ENCODE assay signal across 32 cellular contexts in the genomic region with DNA sequence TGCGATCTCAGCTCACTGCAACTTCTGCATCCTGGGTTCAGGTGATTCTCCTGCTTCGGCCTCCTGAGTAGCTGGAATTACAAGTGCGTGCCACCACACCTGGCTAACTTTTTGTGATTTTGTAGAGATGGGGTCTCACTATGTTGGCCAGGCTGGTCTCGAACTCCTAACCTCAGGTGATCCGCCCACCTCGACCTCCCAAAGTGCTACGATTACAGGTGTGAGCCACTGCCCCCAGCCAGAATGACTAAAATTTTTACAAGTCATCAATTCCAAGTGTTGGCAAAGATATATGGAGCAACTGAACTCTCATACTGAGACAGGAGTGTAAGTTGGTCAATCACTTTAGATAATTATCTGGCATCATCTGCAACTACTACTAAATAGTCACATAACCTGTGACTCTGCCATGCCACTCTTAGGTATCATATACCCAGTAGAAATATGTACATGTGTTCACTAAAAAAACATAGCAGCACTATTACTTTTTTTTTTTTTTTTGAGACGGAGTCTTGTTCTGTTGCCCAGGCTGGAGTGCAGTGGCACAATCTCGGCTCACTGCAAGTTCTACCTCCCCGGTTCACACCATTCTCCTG. TPM values are rescaled to one million over a fixed set of nuclear protein-coding genes. Genes with fewer than 3 reads are reported as not detected.
DNase-seq lines count a peak whose midpoint lies in the region; ATAC-seq, FAIRE-seq and TF ChIP-seq lines count a peak whose summit lies in the region.
"Had no signal": no experiment of that assay in that cellular context is flagged by ENCODE, and none has a peak within 500 bp of the region (broad histone marks: within the 10 kb centered on the region; RNA-seq: fewer than 3 reads in every experiment).

No MANE protein-coding gene starts in this region.

- H3K9me1 ChIP-seq in K562 (ENCODE audit: control insufficient read depth, insufficient read depth, low read length): no peaks in the 10 kb centered on the region

- ATAC-seq in K562 (no peak), left lobe of liver (no peak)
- ATAC-seq in stimulated activated naive B cell treated with anti-CD40 and anti-IgM and Interleukin-4, amounts not matched to agents 10 μg/mL and 1 μg/mL and 100 μg/mL, for 72 hours (replicated peaks): no peak
- ATAC-seq: Panc1 had no signal

- H3K4me3 Mint-ChIP-seq in activated naive CD8-positive, alpha-beta T cell: peak overlapping the region; percentile 15
- no peak overlapping the region for H3K4me3 Mint-ChIP-seq in activated naive CD8-positive, alpha-beta T cell treated with anti-CD3 and anti-CD28 coated beads for 36 hours
- H3K4me3 Mint-ChIP-seq in stimulated activated naive B cell treated with anti-CD40 and anti-IgM and Interleukin-4, amounts not matched to agents 10 μg/mL and 1 μg/mL and 100 μg/mL, for 72 hours: no peak overlapping the region

- H3K4me3 ChIP-seq in HEK293 (ENCODE audit: low read depth, low read length): no peak overlapping the region
- H3K4me3 ChIP-seq in K562: no peak overlapping the region
- H3K4me3 ChIP-seq in osteoblast (ENCODE audit: insufficient read depth, low read length): no peak overlapping the region

- FAIRE-seq in K562 (lab: Jason Lieb, UNC): no peak
- FAIRE-seq: GM18507, H54, HTR-8/SVneo had no signal

- no peaks in the 10 kb centered on the region for H3K4me1 ChIP-seq in HEK293 (ENCODE audit: control insufficient read depth, insufficient read depth, low read length)
- peaks cover 14 to 48% of the 10 kb centered on the region in 2 experiments; a peak in 4 of 5 replicates for H3K4me1 ChIP-seq in K562 (replicated peaks in 1 of 2; ENCODE audit: control insufficient read depth in 2 of 2, insufficient read depth in 2 of 2, low read length in 2 of 2)
- peaks cover 24% of the 10 kb centered on the region for H3K4me1 ChIP-seq in osteoblast (ENCODE audit: insufficient read depth, low read length)
- H3K4me1 ChIP-seq: BE2C had no signal

- no peaks in the 10 kb centered on the region for H3K9me3 Mint-ChIP-seq in activated naive CD8-positive, alpha-beta T cell (ENCODE audit: low read depth)
- H3K9me3 Mint-ChIP-seq in activated naive CD8-positive, alpha-beta T cell treated with anti-CD3 and anti-CD28 coated beads for 36 hours: no peaks in the 10 kb centered on the region
- no peaks in the 10 kb centered on the region for H3K9me3 Mint-ChIP-seq in stimulated activated naive B cell treated with anti-CD40 and anti-IgM and Interleukin-4, amounts not matched to agents 10 μg/mL and 1 μg/mL and 100 μg/mL, for 72 hours

- H3K79me2 ChIP-seq in K562 (ENCODE audit: control insufficient read depth, insufficient read depth, low read length) (peaks cover 47% of the 10 kb centered on the region), osteoblast (ENCODE audit: insufficient read depth, low read length) (peaks cover 66% of the 10 kb centered on the region)

- H3K27me3 ChIP-seq in K562 (ENCODE audit: control insufficient read depth in 2 of 2, insufficient read depth in 2 of 2, low read length in 2 of 2) (no peaks in the 10 kb centered on the region), osteoblast (ENCODE audit: insufficient read depth, low read length) (no peaks in the 10 kb centered on the region)
- H3K27me3 ChIP-seq: BE2C had no signal

- H2AFZ ChIP-seq in K562 (ENCODE audit: low read depth, low read length): no peak overlapping the region
- H2AFZ ChIP-seq in osteoblast (ENCODE audit: low read length): no peak overlapping the region

- no peaks in the 10 kb centered on the region for H3K27me3 Mint-ChIP-seq in activated naive CD8-positive, alpha-beta T cell
- H3K27me3 Mint-ChIP-seq in activated naive CD8-positive, alpha-beta T cell treated with anti-CD3 and anti-CD28 coated beads for 36 hours: no peaks in the 10 kb centered on the region
- H3K27me3 Mint-ChIP-seq in stimulated activated naive B cell treated with anti-CD40 and anti-IgM and Interleukin-4, amounts not matched to agents 10 μg/mL and 1 μg/mL and 100 μg/mL, for 72 hours: no peaks in the 10 kb centered on the region

- H3K4me2 ChIP-seq in K562 (ENCODE audit: insufficient read depth, low read length) (no peak overlapping the region), osteoblast (ENCODE audit: insufficient read depth, low read length) (no peak overlapping the region)
- H3K4me2 ChIP-seq: KMS-11 had no signal

- WGBS in K562 (ENCODE audit: insufficient coverage, low coverage, missing lambda C conversion rate): over 99% methylated on average over 8 of the region's 10 CpGs

- TF ChIP-seq CTCF in HEK293 (tag by site-specific recombination; IDR thresholded peaks at IDR 0.05): no peak
- no peak for TF ChIP-seq CTCF in K562 (IDR thresholded peaks at IDR 0.05 in 2 of 3, conservative IDR thresholded peaks at IDR 0.05 in 1 of 3; ENCODE audit: insufficient read depth in 2 of 3, low read depth in 1 of 3, low read length in 3 of 3)
- no peak for TF ChIP-seq CTCF in osteoblast (IDR thresholded peaks at IDR 0.05; ENCODE audit: extremely low read depth, low read depth, low read length)

- H3K27ac ChIP-seq in HEK293 (ENCODE audit: extremely low read depth, low read depth, low read length) (no peak overlapping the region), K562 (ENCODE audit: extremely low read depth, low read depth, low read length) (no peak overlapping the region), osteoblast (ENCODE audit: low read depth, low read length) (no peak overlapping the region)
- H3K27ac ChIP-seq: KMS-11 had no signal

- no peak overlapping the region for H3K9ac ChIP-seq in K562 (ENCODE audit: insufficient read depth in 1 of 2, low read depth in 2 of 2, low read length in 2 of 2)
- H3K9ac ChIP-seq: KMS-11, SK-N-SH had no signal

- peaks cover 18 to 54% of the 10 kb centered on the region in 2 experiments; a peak in 2 of 3 replicates for H3K36me3 ChIP-seq in HEK293 (ENCODE audit: control insufficient read depth in 2 of 2, insufficient read depth in 1 of 2, low read length in 2 of 2)
- H3K36me3 ChIP-seq in K562 (ENCODE audit: control insufficient read depth, insufficient read depth, low read length): peaks cover 61% of the 10 kb centered on the region
- H3K36me3 ChIP-seq in osteoblast (ENCODE audit: insufficient read depth, low read length): peaks cover 44% of the 10 kb centered on the region

- intact Hi-C loops in K562 (cut with micrococcal nuclease): no loop called here

- 0 out of 2 replicates have a peak, but pooled peaks have one; percentile 10 for TF ChIP-seq POLR2A in K562 (conservative IDR thresholded peaks at IDR 0.05)

- H4K20me1 ChIP-seq in K562 (replicated peaks; ENCODE audit: control insufficient read depth, insufficient read depth, low read length) (no peaks in the 10 kb centered on the region), osteoblast (ENCODE audit: insufficient read depth, low read length) (peaks cover 13% of the 10 kb centered on the region)

- TF ChIP-seq EP300 in K562 (IDR thresholded peaks at IDR 0.05; ENCODE audit: low read length): no peak

- H3K9me3 ChIP-seq in HEK293 (ENCODE audit: control insufficient read depth, insufficient read depth, low read depth, low read length) (no peaks in the 10 kb centered on the region), K562 (replicated peaks; ENCODE audit: control insufficient read depth, insufficient read depth, low read depth, low read length) (no peaks in the 10 kb centered on the region), osteoblast (ENCODE audit: low read depth, low read length) (no peaks in the 10 kb centered on the region)
- H3K9me3 ChIP-seq: BE2C, SK-N-SH had no signal

- H3K4me1 Mint-ChIP-seq in activated naive CD8-positive, alpha-beta T cell (ENCODE audit: low read depth): peaks cover 46% of the 10 kb centered on the region
- peaks cover 31% of the 10 kb centered on the region for H3K4me1 Mint-ChIP-seq in activated naive CD8-positive, alpha-beta T cell treated with anti-CD3 and anti-CD28 coated beads for 36 hours
- peaks cover 38 to 49% of the 10 kb centered on the region in 2 donors for H3K4me1 Mint-ChIP-seq in stimulated activated naive B cell treated with anti-CD40 and anti-IgM and Interleukin-4, amounts not matched to agents 10 μg/mL and 1 μg/mL and 100 μg/mL, for 72 hours

- in situ Hi-C loops in K562 (cut with MboI): no loop called here

- POLR2A ChIA-PET in HEK293 (lab: Yijun Ruan, JAX) (interaction anchor here (0.7 kb wide), 1 partner anchor 187 kb away, joined by 4 read pairs; no protein-coding TSS in a partner anchor), K562 (lab: Yijun Ruan, JAX) (interaction anchor here (0.6 to 0.8 kb wide), 3 partner anchors 11 to 218 kb away, joined by 3 to 4 read pairs (median 3); no protein-coding TSS in a partner anchor)

- CTCF ChIA-PET in HEK293 (lab: Yijun Ruan, JAX) (no interaction called here), K562 (lab: Yijun Ruan, JAX; ENCODE audit: low intra/inter-chr PET ratio) (no interaction called here)

- peaks cover 16% of the 10 kb centered on the region for H3K36me3 Mint-ChIP-seq in activated naive CD8-positive, alpha-beta T cell
- peaks cover 48% of the 10 kb centered on the region for H3K36me3 Mint-ChIP-seq in activated naive CD8-positive, alpha-beta T cell treated with anti-CD3 and anti-CD28 coated beads for 36 hours
- peaks cover 36 to 49% of the 10 kb centered on the region in 2 donors for H3K36me3 Mint-ChIP-seq in stimulated activated naive B cell treated with anti-CD40 and anti-IgM and Interleukin-4, amounts not matched to agents 10 μg/mL and 1 μg/mL and 100 μg/mL, for 72 hours

- H3K27ac Mint-ChIP-seq in activated naive CD8-positive, alpha-beta T cell: no peak overlapping the region
- no peak overlapping the region for H3K27ac Mint-ChIP-seq in activated naive CD8-positive, alpha-beta T cell treated with anti-CD3 and anti-CD28 coated beads for 36 hours
- no peak overlapping the region for H3K27ac Mint-ChIP-seq in stimulated activated naive B cell treated with anti-CD40 and anti-IgM and Interleukin-4, amounts not matched to agents 10 μg/mL and 1 μg/mL and 100 μg/mL, for 72 hours

- no peak for DNase-seq in activated naive CD8-positive, alpha-beta T cell treated with anti-CD3 and anti-CD28 coated beads for 36 hours
- DNase-seq in K562 (ENCODE audit: extremely low read depth in 1 of 4, low spot score in 3 of 4) (no peak), osteoblast (ENCODE audit: insufficient read length, low spot score, missing footprints) (peak; percentile 72), globus pallidus (ENCODE audit: low spot score) (no peak), left lobe of liver (ENCODE audit: low spot score) (no peak)
- no peak for DNase-seq in stimulated activated naive B cell treated with anti-CD40 and anti-IgM and Interleukin-4, amounts not matched to agents 10 μg/mL and 1 μg/mL and 100 μg/mL, for 72 hours
- DNase-seq: 8988T, ACHN, BE2C, COR-L47, DMS53, MM.1S, NCI-H1048, NCI-H1417, NCI-H1694 treated with DMSO at 0.1 percent for 48 hours, NCI-H2081, NCI-H2171, NCI-H226, NCI-H510A, NCI-H69, SIG-M5, SK-N-SH had no signal

- TF ChIP-seq RAD21 in K562 (CRISPR knock-in tag; conservative IDR thresholded peaks at IDR 0.05 in 1 of 2, IDR thresholded peaks at IDR 0.05 in 1 of 2): no peak

- BruUV-seq in K562 (replicated peaks; lab: Mats Ljungman, UMichigan): no TSS peak

RNA-seq across cellular contexts. Expression of a gene that starts 3.0 kb away (rescaled TPM):
- 100 to 1,000 TPM; 172 to 179 TPM for total RNA-seq in activated naive CD8-positive, alpha-beta T cell treated with anti-CD3 and anti-CD28 coated beads for 36 hours
- 22.6 and 68.4 TPM in 2 replicates for total RNA-seq in K562 (2011; cell fraction: chromatin; rRNA removed; ENCODE audit: low replicate concordance)
- total RNA-seq in K562 (2011; cell fraction: nucleolus; rRNA removed): 89.9 and 93.2 TPM in 2 replicates
- 54.0 and 63.2 TPM in 2 replicates for total RNA-seq in K562 (2011; cell fraction: nucleoplasm; rRNA removed)
- total RNA-seq in K562 (2014; rRNA removed) (200 and 244 TPM in 2 replicates), K562 (2014; rRNA removed; fragmentation: Illumina TruSeq; extraction: Trizol) (132 and 180 TPM in 2 replicates), K562 (2015; rRNA removed; fragmentation: Illumina TruSeq; extraction: Trizol) (179 and 180 TPM in 2 replicates), K562 (2021) (229 and 249 TPM in 2 replicates), osteoblast (109 and 121 TPM in 2 replicates), left lobe of liver (80.2 TPM)
- polyA plus RNA-seq in K562 (2011; rRNA removed) (165 and 190 TPM in 2 replicates), K562 (2014; fragmentation: Illumina TruSeq; extraction: Trizol) (247 and 288 TPM in 2 replicates), K562 (2014; fragmentation: Nextera tagmentation; extraction: Ambion mirVana) (100 to 1,000 TPM; 807 to 832 TPM), K562 (2014; rRNA removed) (230 and 241 TPM in 2 replicates)
- 339 and 577 TPM in 2 replicates for polyA plus RNA-seq in K562 (2011; cell fraction: cytosol; rRNA removed)
- 164 and 201 TPM in 2 replicates for polyA plus RNA-seq in K562 (2011; cell fraction: nucleus; rRNA removed)
- 165 and 193 TPM in 2 replicates for polyA plus RNA-seq in K562 (2012)
- polyA minus RNA-seq in K562 (2011; rRNA and poly(A)+ RNA removed): 99.7 and 134 TPM in 2 replicates
- polyA minus RNA-seq in K562 (2011; cell fraction: cytosol; rRNA and poly(A)+ RNA removed): 80.7 and 88.0 TPM in 2 replicates
- 28.8 and 42.4 TPM in 2 replicates for polyA minus RNA-seq in K562 (2011; cell fraction: nucleus; rRNA and poly(A)+ RNA removed)

RNA-seq across cellular contexts. Expression of a gene that starts 3.7 kb away (rescaled TPM):
- 10 to 100 TPM; 27.2 to 27.4 TPM for total RNA-seq in activated naive CD8-positive, alpha-beta T cell treated with anti-CD3 and anti-CD28 coated beads for 36 hours
- total RNA-seq in K562 (2011; cell fraction: chromatin; rRNA removed; ENCODE audit: low replicate concordance): 26.2 and 52.1 TPM in 2 replicates
- 35.3 and 46.4 TPM in 2 replicates for total RNA-seq in K562 (2011; cell fraction: nucleolus; rRNA removed)
- total RNA-seq in K562 (2011; cell fraction: nucleoplasm; rRNA removed): 35.9 and 37.4 TPM in 2 replicates
- total RNA-seq in K562 (2014; rRNA removed): 11.4 and 16.0 TPM in 2 replicates
- total RNA-seq in K562 (2014; rRNA removed; fragmentation: Illumina TruSeq; extraction: Trizol): 3.8 and 5.6 TPM in 2 replicates
- total RNA-seq in K562 (2015; rRNA removed; fragmentation: Illumina TruSeq; extraction: Trizol): 10.4 and 12.6 TPM in 2 replicates
- 38.6 and 41.5 TPM in 2 replicates for total RNA-seq in K562 (2021)
- polyA plus RNA-seq in K562 (2011; rRNA removed): 13.1 and 16.3 TPM in 2 replicates
- 22.7 and 39.5 TPM in 2 replicates for polyA plus RNA-seq in K562 (2011; cell fraction: cytosol; rRNA removed)
- polyA plus RNA-seq in K562 (2011; cell fraction: nucleus; rRNA removed): 37.9 and 58.3 TPM in 2 replicates
- polyA plus RNA-seq in K562 (2012): 23.8 and 45.8 TPM in 2 replicates
- 18.8 and 25.0 TPM in 2 replicates for polyA plus RNA-seq in K562 (2014; fragmentation: Illumina TruSeq; extraction: Trizol)
- 1 to 10 TPM in 1 of 2 experiments, under 1 TPM in 1; 0.92 to 1.6 TPM for polyA plus RNA-seq in K562 (2014; fragmentation: Nextera tagmentation; extraction: Ambion mirVana)
- polyA plus RNA-seq in K562 (2014; rRNA removed): 26.5 and 33.5 TPM in 2 replicates
- polyA minus RNA-seq in K562 (2011; rRNA and poly(A)+ RNA removed): 5.0 and 6.8 TPM in 2 replicates
- polyA minus RNA-seq in K562 (2011; cell fraction: cytosol; rRNA and poly(A)+ RNA removed): 16.2 and 26.1 TPM in 2 replicates
- 20.1 and 29.2 TPM in 2 replicates for polyA minus RNA-seq in K562 (2011; cell fraction: nucleus; rRNA and poly(A)+ RNA removed)
- 22.1 and 30.9 TPM in 2 replicates for total RNA-seq in osteoblast
- 27.3 TPM for total RNA-seq in left lobe of liver

RNA-seq across cellular contexts. Expression of a gene that starts 10.6 kb away (rescaled TPM):
- not detected for total RNA-seq in activated naive CD8-positive, alpha-beta T cell treated with anti-CD3 and anti-CD28 coated beads for 36 hours
- not detected in 2 replicates for total RNA-seq in K562 (2011; cell fraction: chromatin; rRNA removed; ENCODE audit: low replicate concordance)
- not detected in 2 replicates for total RNA-seq in K562 (2011; cell fraction: nucleolus; rRNA removed)
- not detected in 2 replicates for total RNA-seq in K562 (2011; cell fraction: nucleoplasm; rRNA removed)
- total RNA-seq in K562 (2014; rRNA removed): not detected in 2 replicates
- not detected in 2 replicates for total RNA-seq in K562 (2014; rRNA removed; fragmentation: Illumina TruSeq; extraction: Trizol)
- not detected in 2 replicates for total RNA-seq in K562 (2015; rRNA removed; fragmentation: Illumina TruSeq; extraction: Trizol)
- not detected in 2 replicates for total RNA-seq in K562 (2021)
- polyA plus RNA-seq in K562 (2011; rRNA removed): not detected in 2 replicates
- not detected in 2 replicates for polyA plus RNA-seq in K562 (2011; cell fraction: cytosol; rRNA removed)
- polyA plus RNA-seq in K562 (2011; cell fraction: nucleus; rRNA removed): 0.04 TPM in 1 of 2 replicates, not detected in the other
- polyA plus RNA-seq in K562 (2012): not detected in 2 replicates
- not detected in 2 replicates for polyA plus RNA-seq in K562 (2014; fragmentation: Illumina TruSeq; extraction: Trizol)
- polyA plus RNA-seq in K562 (2014; fragmentation: Nextera tagmentation; extraction: Ambion mirVana): not detected
- polyA plus RNA-seq in K562 (2014; rRNA removed): not detected in 2 replicates
- polyA minus RNA-seq in K562 (2011; rRNA and poly(A)+ RNA removed): not detected in 2 replicates
- polyA minus RNA-seq in K562 (2011; cell fraction: cytosol; rRNA and poly(A)+ RNA removed): not detected in 2 replicates
- polyA minus RNA-seq in K562 (2011; cell fraction: nucleus; rRNA and poly(A)+ RNA removed): not detected in 2 replicates
- not detected in 2 replicates for total RNA-seq in osteoblast
- total RNA-seq in left lobe of liver: not detected
- total RNA-seq: Daoy, G401, OCI-LY7 had no signal
- polyA plus RNA-seq: SK-N-SH had no signal

RNA-seq across cellular contexts. Expression of a gene that starts 55.1 kb away (rescaled TPM):
- not detected for total RNA-seq in activated naive CD8-positive, alpha-beta T cell treated with anti-CD3 and anti-CD28 coated beads for 36 hours
- total RNA-seq in K562 (2011; cell fraction: chromatin; rRNA removed; ENCODE audit: low replicate concordance): 0.18 and 0.23 TPM in 2 replicates
- 0.13 and 0.17 TPM in 2 replicates for total RNA-seq in K562 (2011; cell fraction: nucleolus; rRNA removed)
- total RNA-seq in K562 (2011; cell fraction: nucleoplasm; rRNA removed): 0.15 TPM in 1 of 2 replicates, not detected in the other
- total RNA-seq in K562 (2014; rRNA removed) (not detected in 2 replicates), K562 (2014; rRNA removed; fragmentation: Illumina TruSeq; extraction: Trizol) (0.03 TPM in 1 of 2 replicates, not detected in the other), K562 (2015; rRNA removed; fragmentation: Illumina TruSeq; extraction: Trizol) (0.07 and 0.08 TPM in 2 replicates), K562 (2021) (0.09 TPM in 1 of 2 replicates, not detected in the other), osteoblast (0.88 and 1.1 TPM in 2 replicates), left lobe of liver (0.43 TPM)
- polyA plus RNA-seq in K562 (2011; rRNA removed) (0.03 and 0.05 TPM in 2 replicates), K562 (2014; fragmentation: Illumina TruSeq; extraction: Trizol) (0.03 and 0.04 TPM in 2 replicates), K562 (2014; fragmentation: Nextera tagmentation; extraction: Ambion mirVana) (not detected), K562 (2014; rRNA removed) (not detected in 2 replicates)
- 0.04 and 0.09 TPM in 2 replicates for polyA plus RNA-seq in K562 (2011; cell fraction: cytosol; rRNA removed)
- polyA plus RNA-seq in K562 (2011; cell fraction: nucleus; rRNA removed): 0.10 and 0.13 TPM in 2 replicates
- 0.09 and 0.19 TPM in 2 replicates for polyA plus RNA-seq in K562 (2012)
- polyA minus RNA-seq in K562 (2011; rRNA and poly(A)+ RNA removed): 0.06 TPM in 1 of 2 replicates, not detected in the other
- polyA minus RNA-seq in K562 (2011; cell fraction: cytosol; rRNA and poly(A)+ RNA removed): not detected in 2 replicates
- 0.13 and 0.22 TPM in 2 replicates for polyA minus RNA-seq in K562 (2011; cell fraction: nucleus; rRNA and poly(A)+ RNA removed)
- total RNA-seq: OCI-LY7 had no signal
